In the genomic region with DNA sequence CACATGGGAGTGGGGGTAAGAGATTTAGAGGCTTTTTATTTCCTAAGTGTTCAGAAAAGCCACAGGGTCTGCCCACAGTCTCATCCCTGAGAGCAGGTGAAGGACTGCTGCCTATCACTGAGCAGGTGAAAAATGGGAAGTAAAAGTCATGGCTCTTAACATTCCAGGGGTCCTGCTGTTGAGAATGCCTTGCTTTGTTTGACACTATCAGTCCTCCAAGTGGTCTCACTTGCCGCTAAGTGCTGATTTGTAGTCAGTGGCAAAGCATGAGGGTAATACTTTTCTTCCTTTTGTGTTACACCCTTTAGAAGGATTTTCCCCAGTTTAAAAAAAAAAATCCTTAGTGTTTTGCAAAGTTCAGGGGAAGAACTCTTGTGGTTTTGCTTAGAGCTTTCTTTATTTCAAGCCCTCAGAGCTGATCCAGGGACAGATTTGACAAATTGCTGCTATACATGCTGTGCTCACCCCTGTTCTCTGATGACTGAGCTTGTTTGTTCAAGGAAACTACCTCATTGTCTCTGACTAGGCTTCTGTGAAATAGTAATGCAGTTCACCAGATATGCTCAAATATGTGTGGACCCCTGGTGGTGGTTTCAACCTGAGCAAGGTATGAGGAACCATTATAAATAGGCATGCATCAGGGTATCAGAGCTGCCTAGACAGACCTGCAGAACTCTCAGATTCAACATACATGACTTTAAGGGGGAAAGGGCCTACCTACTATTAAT, we compare ENCODE assay signal across 8 cellular contexts.
DNase-seq lines count a peak whose midpoint lies in the region; ATAC-seq and TF ChIP-seq lines count a peak whose summit lies in the region.

No MANE protein-coding gene starts in this region.

- H3K27me3 ChIP-seq in left ventricle myocardium inferior (ENCODE audit: low read depth) (no peaks in the 10 kb centered on the region), heart left ventricle (no peaks in the 10 kb centered on the region), RWPE2 (ENCODE audit: insufficient read depth, poor library complexity, severe bottlenecking) (no peaks in the 10 kb centered on the region), upper lobe of right lung (no peaks in the 10 kb centered on the region)

- 86 to 95% (median 93%) methylated on average over 1 of the region's 1 CpG for WGBS in heart left ventricle, 4 donors

- no peak for TF ChIP-seq POLR2A in heart left ventricle (IDR thresholded peaks at IDR 0.05)

- H3K36me3 ChIP-seq in left ventricle myocardium inferior, result no peaks in the 10 kb centered on the region
- no peaks in the 10 kb centered on the region for H3K36me3 ChIP-seq in heart left ventricle
- no peaks in the 10 kb centered on the region for H3K36me3 ChIP-seq in RWPE2 (ENCODE audit: low read depth)
- H3K36me3 ChIP-seq in upper lobe of right lung, result no peaks in the 10 kb centered on the region

- H3K27me3 Mint-ChIP-seq in activated CD8-positive, alpha-beta memory T cell treated with anti-CD3 and anti-CD28 coated beads, Interleukin-2, amount 10 ng/mL, durations not matched to agents 7 days and 5 days, result no peaks in the 10 kb centered on the region

- H3K4me1 Mint-ChIP-seq in activated CD8-positive, alpha-beta memory T cell treated with anti-CD3 and anti-CD28 coated beads, Interleukin-2, amount 10 ng/mL, durations not matched to agents 7 days and 5 days, result no peaks in the 10 kb centered on the region

- no peak overlapping the region for H3K27ac Mint-ChIP-seq in activated CD8-positive, alpha-beta memory T cell treated with anti-CD3 and anti-CD28 coated beads, Interleukin-2, amount 10 ng/mL, durations not matched to agents 7 days and 5 days

- no peak overlapping the region for H3K4me3 Mint-ChIP-seq in activated CD8-positive, alpha-beta memory T cell treated with anti-CD3 and anti-CD28 coated beads, Interleukin-2, amount 10 ng/mL, durations not matched to agents 7 days and 5 days

- intact Hi-C loops in left ventricle myocardium inferior (cut with micrococcal nuclease), result loop anchor here (10.0 kb wide), 1 partner anchor 143 kb away; the partner anchor contains the start of gene ARHGAP42
- intact Hi-C loops in heart left ventricle (cut with DNase I), result loop anchor here in 1 of 10 donors (5.0 kb wide), 1 partner anchor 299 kb away; the partner anchor contains the start of gene PGR
- intact Hi-C loops in upper lobe of right lung (cut with DNase I), result no loop called here

- TF ChIP-seq CTCF in left ventricle myocardium inferior (IDR thresholded peaks at IDR 0.05; ENCODE audit: borderline replicate concordance), result peak; percentile 21
- TF ChIP-seq CTCF in heart left ventricle (IDR thresholded peaks at IDR 0.05), result peak in 1 of 12 donors; percentile 4
- peak; percentile 38 for TF ChIP-seq CTCF in RWPE2 (IDR thresholded peaks at IDR 0.05; ENCODE audit: poor library complexity, severe bottlenecking)
- no peak for TF ChIP-seq CTCF in upper lobe of right lung (IDR thresholded peaks at IDR 0.05)

- ATAC-seq in heart left ventricle (no peak), HG03354 (IDR thresholded peaks at IDR 0.05; ENCODE audit: poor library complexity, severe bottlenecking, unreplicated experiment) (peak; percentile 89), RWPE2 (ENCODE audit: low read depth) (peak; percentile 79), upper lobe of right lung (no peak)
- no peak for ATAC-seq in activated CD8-positive, alpha-beta memory T cell treated with anti-CD3 and anti-CD28 coated beads, Interleukin-2, amount 10 ng/mL, durations not matched to agents 7 days and 5 days

- DNase-seq in left ventricle myocardium inferior, result no peak
- DNase-seq in heart left ventricle, result no peak
- DNase-seq in RWPE2 (ENCODE audit: low spot score), result no peak
- peak; percentile 78 for DNase-seq in kidney glomerular epithelial cell (lab: John Stamatoyannopoulos, UW)
- no peak for DNase-seq in activated CD8-positive, alpha-beta memory T cell treated with anti-CD3 and anti-CD28 coated beads, Interleukin-2, amount 10 ng/mL, durations not matched to agents 7 days and 5 days
- no peak for DNase-seq in upper lobe of right lung
- DNase-seq in germinal center (ENCODE audit: low spot score), result no peak

- H3K27ac ChIP-seq in left ventricle myocardium inferior (replicated peaks) (no peak overlapping the region), heart left ventricle (no peak overlapping the region), RWPE2 (ENCODE audit: poor library complexity, severe bottlenecking) (no peak overlapping the region), upper lobe of right lung (no peak overlapping the region)

- H3K4me3 ChIP-seq in left ventricle myocardium inferior (no peak overlapping the region), heart left ventricle (no peak overlapping the region), RWPE2 (ENCODE audit: severe bottlenecking) (no peak overlapping the region), upper lobe of right lung (no peak overlapping the region)

- no peaks in the 10 kb centered on the region for H3K36me3 Mint-ChIP-seq in activated CD8-positive, alpha-beta memory T cell treated with anti-CD3 and anti-CD28 coated beads, Interleukin-2, amount 10 ng/mL, durations not matched to agents 7 days and 5 days

- H3K4me1 ChIP-seq in left ventricle myocardium inferior (peaks cover 48% of the 10 kb centered on the region), heart left ventricle (peaks cover 0 to 50% (median 23%) of the 10 kb centered on the region in 12 donors), RWPE2 (ENCODE audit: insufficient read depth, poor library complexity, severe bottlenecking) (peaks cover 4% of the 10 kb centered on the region), upper lobe of right lung (no peaks in the 10 kb centered on the region)

- H3K9me3 Mint-ChIP-seq in activated CD8-positive, alpha-beta memory T cell treated with anti-CD3 and anti-CD28 coated beads, Interleukin-2, amount 10 ng/mL, durations not matched to agents 7 days and 5 days (ENCODE audit: low read depth), result no peaks in the 10 kb centered on the region

- CTCF ChIA-PET in activated CD8-positive, alpha-beta memory T cell treated with anti-CD3 and anti-CD28 coated beads, Interleukin-2, amount 10 ng/mL, durations not matched to agents 7 days and 5 days (lab: Charles Lee), result no interaction called here

- H3K9me3 ChIP-seq in left ventricle myocardium inferior (replicated peaks) (no peaks in the 10 kb centered on the region), heart left ventricle (no peaks in the 10 kb centered on the region), RWPE2 (ENCODE audit: severe bottlenecking) (no peaks in the 10 kb centered on the region), upper lobe of right lung (no peaks in the 10 kb centered on the region)

Comparison
In these comparisons a context has a peak if more than half of its experiments do, and no peak if none do; other contexts are left out.
1. ATAC-seq: peak in HG03354 (single experiment) and RWPE2 (single experiment); none in heart left ventricle (0 of 4), activated CD8-positive, alpha-beta memory T cell treated with anti-CD3 and anti-CD28 coated beads, Interleukin-2, amount 10 ng/mL, durations not matched to agents 7 days and 5 days (single experiment) and upper lobe of right lung (single experiment).